15 cellular contexts compared by ENCODE assay signal in the genomic region with DNA sequence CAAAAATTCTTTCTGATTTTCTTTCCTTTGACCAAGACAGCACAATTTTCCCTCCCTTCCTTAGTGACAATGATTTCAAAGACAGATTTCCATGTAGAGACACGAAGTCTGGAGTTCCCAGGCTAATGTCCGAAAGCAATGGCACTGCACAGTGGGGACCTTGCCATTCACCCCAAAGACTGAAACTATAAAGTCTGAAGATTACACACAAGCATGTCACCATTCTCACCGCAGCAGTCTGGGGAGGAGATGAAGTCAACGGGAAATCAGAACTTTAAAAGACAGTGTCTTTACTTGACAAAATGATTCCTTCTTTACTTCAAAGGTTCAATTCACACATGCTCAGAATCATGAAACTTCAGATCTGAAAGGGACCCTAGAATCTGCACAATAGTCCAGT. TPM values are rescaled to one million over a fixed set of nuclear protein-coding genes. Genes with fewer than 3 reads are reported as not detected.
A peak's percentile ranks its signal among the peaks of the same experiment; 100 is the strongest.
DNase-seq lines count a peak whose midpoint lies in the region; ATAC-seq and TF ChIP-seq lines count a peak whose summit lies in the region.
"Had no signal": no experiment of that assay in that cellular context is flagged by ENCODE, and none has a peak within 500 bp of the region (broad histone marks: within the 10 kb centered on the region; RNA-seq: fewer than 3 reads in every experiment).

No MANE protein-coding gene starts in this region.

- H3K4me3 ChIP-seq in GM06990 (replicated peaks; ENCODE audit: low read depth, low read length) (no peak overlapping the region), neutrophil (ENCODE audit: low read depth in 1 of 2, low read length in 1 of 2) (peak overlapping the region; percentile 28 to 30)
- H3K4me3 ChIP-seq: esophagus muscularis mucosa, lung, ovary had no signal

- peaks cover 77% of the 10 kb centered on the region for H3K4me1 Mint-ChIP-seq in activated B cell treated with CpG ODN at 0.5 μM for 24 hours

- H3K36me3 ChIP-seq in GM06990 (ENCODE audit: control insufficient read depth, insufficient read depth, low read length) = no peaks in the 10 kb centered on the region
- H3K36me3 ChIP-seq in neutrophil = no peaks in the 10 kb centered on the region
- H3K36me3 ChIP-seq: esophagus muscularis mucosa, ovary had no signal

- no peaks in the 10 kb centered on the region for H3K9me3 Mint-ChIP-seq in activated B cell treated with CpG ODN at 0.5 μM for 24 hours
- H3K9me3 Mint-ChIP-seq: activated naive CD4-positive, alpha-beta T cell treated with anti-CD3 and anti-CD28 coated beads, Interleukin-2, amount 10 ng/mL, durations not matched to agents 7 days and 5 days; H9; stimulated activated naive B cell treated with anti-CD40 and anti-IgM and Interleukin-4, amounts not matched to agents 10 μg/mL and 1 μg/mL and 100 μg/mL, for 72 hours had no signal

- peaks cover 96 to 100% of the 10 kb centered on the region in 2 experiments for H3K4me1 ChIP-seq in neutrophil (ENCODE audit: control insufficient read depth in 1 of 2, insufficient read depth in 1 of 2, low read depth in 1 of 2, low read length in 1 of 2)

- no peaks in the 10 kb centered on the region for H3K27me3 ChIP-seq in GM06990 (replicated peaks; ENCODE audit: control insufficient read depth, insufficient read depth, low read length)
- no peaks in the 10 kb centered on the region for H3K27me3 ChIP-seq in neutrophil
- H3K27me3 ChIP-seq: esophagus muscularis mucosa, ovary had no signal

- H3K27ac Mint-ChIP-seq in activated B cell treated with CpG ODN at 0.5 μM for 24 hours = peak overlapping the region; percentile 41
- H3K27ac Mint-ChIP-seq: activated naive CD4-positive, alpha-beta T cell treated with anti-CD3 and anti-CD28 coated beads, Interleukin-2, amount 10 ng/mL, durations not matched to agents 7 days and 5 days had no signal

- TF ChIP-seq CTCF in GM06990 (IDR thresholded peaks at IDR 0.05; ENCODE audit: insufficient read depth, low read length, poor library complexity, severe bottlenecking) = no peak
- TF ChIP-seq CTCF in activated B cell treated with CpG ODN at 0.5 μM for 24 hours (IDR thresholded peaks at IDR 0.05) = no peak
- no peak for TF ChIP-seq CTCF in neutrophil (IDR thresholded peaks at IDR 0.05)

- H3K27ac ChIP-seq in neutrophil = peak overlapping the region; percentile 96
- H3K27ac ChIP-seq: ovary had no signal

- peak overlapping the region; percentile 24 for H3K4me3 Mint-ChIP-seq in activated B cell treated with CpG ODN at 0.5 μM for 24 hours
- H3K4me3 Mint-ChIP-seq: activated naive CD4-positive, alpha-beta T cell treated with anti-CD3 and anti-CD28 coated beads, Interleukin-2, amount 10 ng/mL, durations not matched to agents 7 days and 5 days; stimulated activated naive B cell treated with anti-CD40 and anti-IgM and Interleukin-4, amounts not matched to agents 10 μg/mL and 1 μg/mL and 100 μg/mL, for 72 hours had no signal

- H3K9me3 ChIP-seq in neutrophil = no peaks in the 10 kb centered on the region
- H3K9me3 ChIP-seq: esophagus muscularis mucosa, ovary had no signal

- POLR2A ChIA-PET in activated B cell treated with CpG ODN at 0.5 μM for 24 hours (lab: Charles Lee) = interaction anchor here (1.1 to 1.2 kb wide), 2 partner anchors 96 to 141 kb away, joined by 3 read pairs; no protein-coding TSS in a partner anchor

- intact Hi-C loops in activated B cell treated with CpG ODN at 0.5 μM for 24 hours (cut with micrococcal nuclease) = no loop called here

- peak; percentile 43 for DNase-seq in GM06990 (ENCODE audit: extremely low read depth, insufficient read length)
- no peak for DNase-seq in activated B cell treated with CpG ODN at 0.5 μM for 24 hours
- no peak for DNase-seq in T-helper 9 cell
- no peak for DNase-seq in MV-4-11 (lab: John Stamatoyannopoulos, UW)
- no peak for DNase-seq in DMS53 treated with DMSO at 0.1 percent for 48 hours (lab: John Stamatoyannopoulos, UW; ENCODE audit: unreplicated experiment)
- DNase-seq: activated naive CD4-positive, alpha-beta T cell treated with anti-CD3 and anti-CD28 coated beads, Interleukin-2, amount 10 ng/mL, durations not matched to agents 7 days and 5 days; H9; NCI-H524; ovary; SIG-M5; stimulated activated naive B cell treated with anti-CD40 and anti-IgM and Interleukin-4, amounts not matched to agents 10 μg/mL and 1 μg/mL and 100 μg/mL, for 72 hours had no signal

- H3K27me3 Mint-ChIP-seq in activated B cell treated with CpG ODN at 0.5 μM for 24 hours = no peaks in the 10 kb centered on the region
- H3K27me3 Mint-ChIP-seq: activated naive CD4-positive, alpha-beta T cell treated with anti-CD3 and anti-CD28 coated beads, Interleukin-2, amount 10 ng/mL, durations not matched to agents 7 days and 5 days; stimulated activated naive B cell treated with anti-CD40 and anti-IgM and Interleukin-4, amounts not matched to agents 10 μg/mL and 1 μg/mL and 100 μg/mL, for 72 hours had no signal

- CTCF ChIA-PET in activated B cell treated with CpG ODN at 0.5 μM for 24 hours (lab: Charles Lee) = no interaction called here

- peaks cover 40% of the 10 kb centered on the region for H3K36me3 Mint-ChIP-seq in activated B cell treated with CpG ODN at 0.5 μM for 24 hours (ENCODE audit: low read depth)
- H3K36me3 Mint-ChIP-seq: activated naive CD4-positive, alpha-beta T cell treated with anti-CD3 and anti-CD28 coated beads, Interleukin-2, amount 10 ng/mL, durations not matched to agents 7 days and 5 days had no signal

- ATAC-seq in GM21515 (IDR thresholded peaks at IDR 0.05; ENCODE audit: unreplicated experiment) (peak; percentile 61), activated B cell treated with CpG ODN at 0.5 μM for 24 hours (ENCODE audit: low read depth) (no peak)

RNA-seq across cellular contexts. Expression of gene B4GALT5, which starts 8.3 kb away (rescaled TPM):
- 70.6 and 72.9 TPM in 2 replicates for total RNA-seq in activated B cell treated with CpG ODN at 0.5 μM for 24 hours
